Comparison of ENCODE assay signal across 1 cellular context in the genomic region with DNA sequence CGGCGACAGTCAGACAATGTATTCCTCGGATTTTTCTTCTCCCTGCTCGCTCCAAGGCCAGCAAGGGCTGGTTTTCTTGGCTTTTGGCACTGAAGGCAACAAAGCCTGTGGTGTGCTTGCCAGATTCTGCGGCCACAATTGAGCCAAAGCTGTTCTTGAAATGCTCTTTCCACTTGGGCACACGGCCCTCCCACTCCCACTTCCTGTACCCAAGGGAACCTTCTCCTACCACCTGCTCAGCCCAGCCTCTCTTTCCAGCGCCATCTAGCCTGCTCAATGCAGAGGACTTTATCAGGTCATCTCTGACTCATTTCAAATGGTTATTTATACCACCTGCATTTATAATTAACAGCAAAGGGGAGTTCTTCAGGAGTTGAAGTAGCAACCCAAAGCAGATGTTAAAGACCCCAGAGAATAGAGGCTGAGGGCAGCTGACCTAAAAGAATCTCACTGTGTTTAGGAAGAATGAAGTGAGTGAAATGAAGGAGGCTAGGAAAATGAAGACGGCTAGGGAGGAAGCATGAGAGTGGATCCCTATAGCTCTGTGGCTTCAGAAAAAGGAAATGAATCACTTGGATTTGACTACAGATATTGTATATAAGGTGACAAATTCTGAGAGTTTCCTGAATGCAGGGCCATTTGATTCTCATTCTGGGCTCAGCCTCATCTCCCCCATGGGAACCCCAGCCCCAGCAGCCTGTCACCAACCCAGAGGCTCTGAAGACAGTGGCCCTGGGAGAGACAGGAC.
TF ChIP-seq lines count a peak whose summit lies in the region.

No MANE protein-coding gene starts in this region.

TF ChIP-seq in HEK293, 187 proteins besides CTCF, POLR2A, EP300 and RAD21 (continued from another document):
- TF ChIP-seq, protein P1, sequence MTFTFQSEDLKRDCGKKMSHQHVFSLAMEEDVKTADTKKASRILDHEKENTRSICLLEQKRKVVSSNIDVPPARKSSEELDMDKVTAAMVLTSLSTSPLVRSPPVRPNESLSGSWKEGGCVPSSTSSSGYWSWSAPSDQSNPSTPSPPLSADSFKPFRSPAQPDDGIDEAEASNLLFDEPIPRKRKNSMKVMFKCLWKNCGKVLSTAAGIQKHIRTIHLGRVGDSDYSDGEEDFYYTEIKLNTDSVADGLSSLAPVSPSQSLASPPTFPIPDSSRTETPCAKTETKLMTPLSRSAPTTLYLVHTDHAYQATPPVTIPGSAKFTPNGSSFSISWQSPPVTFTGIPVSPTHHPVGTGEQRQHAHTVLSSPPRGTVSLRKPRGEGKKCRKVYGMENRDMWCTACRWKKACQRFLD (tag by site-specific recombination; IDR thresholded peaks at IDR 0.05): no peak
- TF ChIP-seq ZNF133 (tag by site-specific recombination; IDR thresholded peaks at IDR 0.05): no peak
- TF ChIP-seq ZNF768 (tag by site-specific recombination; IDR thresholded peaks at IDR 0.05): no peak
- no peak for TF ChIP-seq ZNF561 (tag by site-specific recombination; IDR thresholded peaks at IDR 0.05; ENCODE audit: borderline replicate concordance)
- no peak for TF ChIP-seq ZNF350 (tag by site-specific recombination; IDR thresholded peaks at IDR 0.05)
- 0 out of 2 replicates have a peak, but pooled peaks have one; percentile 63 for TF ChIP-seq OSR2 (tag by site-specific recombination; IDR thresholded peaks at IDR 0.05)
- peak; percentile 51 for TF ChIP-seq ZFHX2 (tag by site-specific recombination; conservative IDR thresholded peaks at IDR 0.05)
- TF ChIP-seq KLF16 (tag by site-specific recombination; IDR thresholded peaks at IDR 0.05): no peak
- no peak for TF ChIP-seq ZNF10 (tag by site-specific recombination; IDR thresholded peaks at IDR 0.05)
- no peak for TF ChIP-seq ZNF184 (tag by site-specific recombination; IDR thresholded peaks at IDR 0.05)
- TF ChIP-seq KLF1 (tag by site-specific recombination; IDR thresholded peaks at IDR 0.05): no peak
- no peak for TF ChIP-seq ZNF548 (tag by site-specific recombination; IDR thresholded peaks at IDR 0.05)
- TF ChIP-seq OVOL3 (tag by site-specific recombination; IDR thresholded peaks at IDR 0.05): no peak
- no peak for TF ChIP-seq ZNF426 (tag by site-specific recombination; IDR thresholded peaks at IDR 0.05)
- TF ChIP-seq ZNF776 (tag by site-specific recombination; IDR thresholded peaks at IDR 0.05; ENCODE audit: borderline replicate concordance): no peak
- no peak for TF ChIP-seq ZNF2 (tag by site-specific recombination; IDR thresholded peaks at IDR 0.05)
- TF ChIP-seq MEIS1 (CRISPR knock-in tag; IDR thresholded peaks at IDR 0.05; ENCODE audit: borderline replicate concordance): no peak
- no peak for TF ChIP-seq FEZF1 (tag by site-specific recombination; IDR thresholded peaks at IDR 0.05)
- TF ChIP-seq SP7 (tag by site-specific recombination; IDR thresholded peaks at IDR 0.05): peak; percentile 61
- TF ChIP-seq ZNF664 (tag by site-specific recombination; IDR thresholded peaks at IDR 0.05): no peak
- TF ChIP-seq GLIS1 (tag by site-specific recombination; IDR thresholded peaks at IDR 0.05): no peak
